ENCODE assay signal across 8 cellular contexts in genomic region chr1:58155418-58156123, GRCh38.
DNase-seq lines count a peak whose midpoint lies in the region; ATAC-seq and TF ChIP-seq lines count a peak whose summit lies in the region.

No MANE protein-coding gene starts in this region.

- no peak overlapping the region for H3K27ac Mint-ChIP-seq in effector memory CD8-positive, alpha-beta T cell

- in situ Hi-C loops in GM13976 (cut with MboI; ENCODE audit: low sequenced_read_pairs, unreplicated experiment): no loop called here

- peaks cover 0 to 6% of the 10 kb centered on the region in 2 donors for H3K27me3 Mint-ChIP-seq in effector memory CD8-positive, alpha-beta T cell

- ATAC-seq in HG03135 (IDR thresholded peaks at IDR 0.05; ENCODE audit: unreplicated experiment) (peak; percentile 52), HG03354 (IDR thresholded peaks at IDR 0.05; ENCODE audit: poor library complexity, severe bottlenecking, unreplicated experiment) (no peak)
- ATAC-seq in effector memory CD8-positive, alpha-beta T cell (replicated peaks): no peak

- no peaks in the 10 kb centered on the region for H3K36me3 Mint-ChIP-seq in effector memory CD8-positive, alpha-beta T cell (ENCODE audit: insufficient read depth)

- DNase-seq in GM13976 (ENCODE audit: low spot score): no peak
- peak; percentile 5 for DNase-seq in SW480 (ENCODE audit: low spot score)
- peak; percentile 20 for DNase-seq in kidney tubule cell (ENCODE audit: low spot score)
- DNase-seq in effector memory CD8-positive, alpha-beta T cell: no peak
- no peak for DNase-seq in SW 1271 (lab: John Stamatoyannopoulos, UW)
- DNase-seq in central memory CD4-positive, alpha-beta T cell: no peak

- H3K9me3 Mint-ChIP-seq in effector memory CD8-positive, alpha-beta T cell: no peaks in the 10 kb centered on the region

- H3K4me1 Mint-ChIP-seq in effector memory CD8-positive, alpha-beta T cell (ENCODE audit: low read depth in 2 of 2): no peaks in the 10 kb centered on the region

- peak; percentile 31 for TF ChIP-seq CTCF in GM13976 (IDR thresholded peaks at IDR 0.05; ENCODE audit: borderline replicate concordance, control extremely low read depth, extremely low read depth, insufficient read depth, missing control alignments)

- no peak overlapping the region for H3K4me3 Mint-ChIP-seq in effector memory CD8-positive, alpha-beta T cell

Comparison
In these comparisons a context has a peak if more than half of its experiments do, and no peak if none do; other contexts are left out.
1. DNase-seq: peak in SW480 (single experiment) and kidney tubule cell (single experiment); none in GM13976 (single experiment), effector memory CD8-positive, alpha-beta T cell (0 of 3), SW 1271 (0 of 2) and central memory CD4-positive, alpha-beta T cell (single experiment).